3 cellular contexts compared by ENCODE assay signal in genomic region chr22:21989049-21989448, GRCh38.
A peak's percentile ranks its signal among the peaks of the same experiment; 100 is the strongest.
TF ChIP-seq lines count a peak whose summit lies in the region.

No MANE protein-coding gene starts in this region.

TF ChIP-seq in SK-N-SH, 30 proteins besides CTCF, POLR2A, EP300 and RAD21 (continued from another document):
- TF ChIP-seq ELF1 (IDR thresholded peaks at IDR 0.05): no peak

TF ChIP-seq in SK-N-SH treated with all-trans-retinoic acid at 6 μM for 48 hours, 23 proteins besides CTCF, POLR2A, EP300 and RAD21 (continued from another document):
- TF ChIP-seq CREB5 (CRISPR knock-in tag; IDR thresholded peaks at IDR 0.05; ENCODE audit: low read depth) (no peak), RARB (CRISPR knock-in tag; IDR thresholded peaks at IDR 0.05) (no peak), TOX (CRISPR knock-in tag; IDR thresholded peaks at IDR 0.05; ENCODE audit: borderline replicate concordance) (no peak), ISL1 (CRISPR knock-in tag; IDR thresholded peaks at IDR 0.05) (no peak), BACH2 (CRISPR knock-in tag; IDR thresholded peaks at IDR 0.05; ENCODE audit: borderline replicate concordance) (no peak), GLIS3 (CRISPR knock-in tag; IDR thresholded peaks at IDR 0.05) (no peak), ARNTL (CRISPR knock-in tag; IDR thresholded peaks at IDR 0.05; ENCODE audit: borderline replicate concordance, low read depth) (no peak), PPARA (CRISPR knock-in tag; IDR thresholded peaks at IDR 0.05; ENCODE audit: borderline replicate concordance) (no peak)
- TF ChIP-seq, protein P1, sequence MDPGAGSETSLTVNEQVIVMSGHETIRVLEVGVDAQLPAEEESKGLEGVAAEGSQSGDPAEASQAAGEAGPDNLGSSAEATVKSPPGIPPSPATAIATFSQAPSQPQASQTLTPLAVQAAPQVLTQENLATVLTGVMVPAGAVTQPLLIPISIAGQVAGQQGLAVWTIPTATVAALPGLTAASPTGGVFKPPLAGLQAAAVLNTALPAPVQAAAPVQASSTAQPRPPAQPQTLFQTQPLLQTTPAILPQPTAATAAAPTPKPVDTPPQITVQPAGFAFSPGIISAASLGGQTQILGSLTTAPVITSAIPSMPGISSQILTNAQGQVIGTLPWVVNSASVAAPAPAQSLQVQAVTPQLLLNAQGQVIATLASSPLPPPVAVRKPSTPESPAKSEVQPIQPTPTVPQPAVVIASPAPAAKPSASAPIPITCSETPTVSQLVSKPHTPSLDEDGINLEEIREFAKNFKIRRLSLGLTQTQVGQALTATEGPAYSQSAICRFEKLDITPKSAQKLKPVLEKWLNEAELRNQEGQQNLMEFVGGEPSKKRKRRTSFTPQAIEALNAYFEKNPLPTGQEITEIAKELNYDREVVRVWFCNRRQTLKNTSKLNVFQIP (CRISPR knock-in tag; IDR thresholded peaks at IDR 0.05; ENCODE audit: borderline replicate concordance, low read depth): no peak

TF ChIP-seq in K562, 482 proteins besides CTCF, POLR2A, EP300 and RAD21 (continued from another document):
- TF ChIP-seq, protein P2, sequence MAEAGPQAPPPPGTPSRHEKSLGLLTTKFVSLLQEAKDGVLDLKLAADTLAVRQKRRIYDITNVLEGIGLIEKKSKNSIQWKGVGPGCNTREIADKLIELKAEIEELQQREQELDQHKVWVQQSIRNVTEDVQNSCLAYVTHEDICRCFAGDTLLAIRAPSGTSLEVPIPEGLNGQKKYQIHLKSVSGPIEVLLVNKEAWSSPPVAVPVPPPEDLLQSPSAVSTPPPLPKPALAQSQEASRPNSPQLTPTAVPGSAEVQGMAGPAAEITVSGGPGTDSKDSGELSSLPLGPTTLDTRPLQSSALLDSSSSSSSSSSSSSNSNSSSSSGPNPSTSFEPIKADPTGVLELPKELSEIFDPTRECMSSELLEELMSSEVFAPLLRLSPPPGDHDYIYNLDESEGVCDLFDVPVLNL (CRISPR knock-in tag; IDR thresholded peaks at IDR 0.05; ENCODE audit: low read depth): 0 out of 2 replicates have a peak, but pooled peaks have one; percentile 67
- TF ChIP-seq, protein P3, sequence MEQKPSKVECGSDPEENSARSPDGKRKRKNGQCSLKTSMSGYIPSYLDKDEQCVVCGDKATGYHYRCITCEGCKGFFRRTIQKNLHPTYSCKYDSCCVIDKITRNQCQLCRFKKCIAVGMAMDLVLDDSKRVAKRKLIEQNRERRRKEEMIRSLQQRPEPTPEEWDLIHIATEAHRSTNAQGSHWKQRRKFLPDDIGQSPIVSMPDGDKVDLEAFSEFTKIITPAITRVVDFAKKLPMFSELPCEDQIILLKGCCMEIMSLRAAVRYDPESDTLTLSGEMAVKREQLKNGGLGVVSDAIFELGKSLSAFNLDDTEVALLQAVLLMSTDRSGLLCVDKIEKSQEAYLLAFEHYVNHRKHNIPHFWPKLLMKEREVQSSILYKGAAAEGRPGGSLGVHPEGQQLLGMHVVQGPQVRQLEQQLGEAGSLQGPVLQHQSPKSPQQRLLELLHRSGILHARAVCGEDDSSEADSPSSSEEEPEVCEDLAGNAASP (IDR thresholded peaks at IDR 0.05): no peak
- TF ChIP-seq ZNF354B (CRISPR knock-in tag; IDR thresholded peaks at IDR 0.05): no peak
- no peak for TF ChIP-seq ZBED1 (IDR thresholded peaks at IDR 0.05)
- peak; percentile 15; the same call in 1 of the 2 replicates for TF ChIP-seq JUND (IDR thresholded peaks at IDR 0.05; ENCODE audit: borderline replicate concordance, low read depth, low read length)
- no peak for TF ChIP-seq JUND (tag; IDR thresholded peaks at IDR 0.05; ENCODE audit: borderline replicate concordance, low read depth, low read length)
- no peak for TF ChIP-seq POLR3A (IDR thresholded peaks at IDR 0.05; ENCODE audit: borderline replicate concordance, extremely low read depth, insufficient read depth, insufficient read length)
- no peak for TF ChIP-seq TOE1 (IDR thresholded peaks at IDR 0.05; ENCODE audit: borderline replicate concordance)
- TF ChIP-seq TOE1 (CRISPR knock-in tag; IDR thresholded peaks at IDR 0.05; ENCODE audit: borderline replicate concordance, low read depth): peak; percentile 82; the same call in 1 of the 2 replicates
- TF ChIP-seq, protein P4, sequence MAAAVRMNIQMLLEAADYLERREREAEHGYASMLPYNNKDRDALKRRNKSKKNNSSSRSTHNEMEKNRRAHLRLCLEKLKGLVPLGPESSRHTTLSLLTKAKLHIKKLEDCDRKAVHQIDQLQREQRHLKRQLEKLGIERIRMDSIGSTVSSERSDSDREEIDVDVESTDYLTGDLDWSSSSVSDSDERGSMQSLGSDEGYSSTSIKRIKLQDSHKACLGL (CRISPR knock-in tag; IDR thresholded peaks at IDR 0.05; ENCODE audit: borderline replicate concordance, poor library complexity, severe bottlenecking): no peak
- TF ChIP-seq E2F5 (CRISPR knock-in tag; IDR thresholded peaks at IDR 0.05): 0 out of 2 replicates have a peak, but pooled peaks have one; percentile 83
- peak in 1 of 2 experiments; percentile 58; a peak in 1 of 4 replicates for TF ChIP-seq UBTF (IDR thresholded peaks at IDR 0.05; ENCODE audit: borderline replicate concordance in 1 of 2, low read depth in 2 of 2, low read length in 2 of 2)
- no peak for TF ChIP-seq NR2C1 (IDR thresholded peaks at IDR 0.05)
- TF ChIP-seq NR2C1 (tag; IDR thresholded peaks at IDR 0.05): no peak
- TF ChIP-seq MAFK (IDR thresholded peaks at IDR 0.05; ENCODE audit: low read length): 0 out of 2 replicates have a peak, but pooled peaks have one; percentile 12
- no peak for TF ChIP-seq ZNF561 (CRISPR knock-in tag; conservative IDR thresholded peaks at IDR 0.05)
- TF ChIP-seq PRMT5 (CRISPR knock-in tag; IDR thresholded peaks at IDR 0.05): no peak
- no peak for TF ChIP-seq PHB (CRISPR knock-in tag; IDR thresholded peaks at IDR 0.05)
- TF ChIP-seq, protein P5, sequence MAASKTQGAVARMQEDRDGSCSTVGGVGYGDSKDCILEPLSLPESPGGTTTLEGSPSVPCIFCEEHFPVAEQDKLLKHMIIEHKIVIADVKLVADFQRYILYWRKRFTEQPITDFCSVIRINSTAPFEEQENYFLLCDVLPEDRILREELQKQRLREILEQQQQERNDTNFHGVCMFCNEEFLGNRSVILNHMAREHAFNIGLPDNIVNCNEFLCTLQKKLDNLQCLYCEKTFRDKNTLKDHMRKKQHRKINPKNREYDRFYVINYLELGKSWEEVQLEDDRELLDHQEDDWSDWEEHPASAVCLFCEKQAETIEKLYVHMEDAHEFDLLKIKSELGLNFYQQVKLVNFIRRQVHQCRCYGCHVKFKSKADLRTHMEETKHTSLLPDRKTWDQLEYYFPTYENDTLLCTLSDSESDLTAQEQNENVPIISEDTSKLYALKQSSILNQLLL (CRISPR knock-in tag; IDR thresholded peaks at IDR 0.05; ENCODE audit: borderline replicate concordance): no peak
- TF ChIP-seq CREM (IDR thresholded peaks at IDR 0.05; ENCODE audit: low read depth): no peak
- TF ChIP-seq RCOR1 (IDR thresholded peaks at IDR 0.05; ENCODE audit: borderline replicate concordance in 1 of 2, low read depth in 2 of 2, low read length in 2 of 2): peak in 1 of 2 experiments; percentile 6; a peak in 1 of 4 replicates
- TF ChIP-seq FOXA1 (IDR thresholded peaks at IDR 0.05; ENCODE audit: borderline replicate concordance): no peak
- TF ChIP-seq HMGN3 (IDR thresholded peaks at IDR 0.05; ENCODE audit: borderline replicate concordance, extremely low read depth, insufficient read length, low read depth, low read length): no peak
- no peak for TF ChIP-seq KLF13 (tag; IDR thresholded peaks at IDR 0.05; ENCODE audit: borderline replicate concordance, low read depth)
TF ChIP-seq in K562: peak in this region for 7.
